In genomic region chr4:75717332-75717873, GRCh38 we compare ENCODE assay signal across 19 cellular contexts. TPM values are rescaled to one million over a fixed set of nuclear protein-coding genes. Genes with fewer than 3 reads are reported as not detected.
DNase-seq lines count a peak whose midpoint lies in the region; ATAC-seq and TF ChIP-seq lines count a peak whose summit lies in the region.
"Had no signal": no experiment of that assay in that cellular context is flagged by ENCODE, and none has a peak within 500 bp of the region (broad histone marks: within the 10 kb centered on the region; RNA-seq: fewer than 3 reads in every experiment).

No MANE protein-coding gene starts in this region.

- CTCF ChIA-PET in WTC11 (lab: Charles Lee): interaction anchor here (1.2 kb wide), 1 partner anchor 12 kb away, joined by 4 read pairs; no protein-coding TSS in a partner anchor

- ATAC-seq in WTC11: no peak
- ATAC-seq in esophagus mucosa: peak; percentile 93
- peak; percentile 42 to 60 (median 44) for ATAC-seq in psoas muscle
- ATAC-seq: CD8-positive, alpha-beta T cell; HCT116 had no signal

- in situ Hi-C loops in GM13976 (cut with MboI; ENCODE audit: low sequenced_read_pairs, unreplicated experiment): no loop called here

- 57 to 68% (median 57%) methylated on average over 4 of the region's 4 CpGs for WGBS in psoas muscle, 3 donors

- POLR2A ChIA-PET in WTC11 (lab: Charles Lee): no interaction called here

- DNase-seq in ELF-1 (ENCODE audit: low read depth, low spot score) (peak; percentile 47), WTC11 (ENCODE audit: low spot score) (no peak), psoas muscle (no peak), NCI-H1048 (lab: John Stamatoyannopoulos, UW) (no peak), NAMALWA (ENCODE audit: low spot score) (no peak), GM13976 (ENCODE audit: low spot score) (no peak)
- DNase-seq in activated T-cell treated with anti-CD3 and anti-CD28 coated beads, Interleukin-2, amount 50 U/mL, for 48 hours: no peak
- DNase-seq: 8988T; Calu3; CD8-positive, alpha-beta T cell; DMS79 treated with DMSO at 0.1 percent for 48 hours; GOT3; H7; HFFc6 had no signal

- no peak overlapping the region for H3K4me3 ChIP-seq in psoas muscle
- H3K4me3 ChIP-seq: BLaER1 treated with 17β-estradiol and CSF1 and Interleukin-3, amounts not matched to agents 10 nM and 100 nM had no signal

- intact Hi-C loops in psoas muscle (cut with DNase I): loop anchor here in 1 of 2 donors (5.0 kb wide), 1 partner anchor 35 kb away; no protein-coding TSS in a partner anchor

- peaks cover 0 to 6% of the 10 kb centered on the region in 2 donors for H3K36me3 ChIP-seq in psoas muscle (ENCODE audit: insufficient read depth in 1 of 2, low read depth in 1 of 2)

- peak overlapping the region; percentile 60; the same call in 1 of the 2 replicates for H3K27ac Mint-ChIP-seq in WTC11
- H3K27ac Mint-ChIP-seq: B cell; CD8-positive, alpha-beta T cell had no signal

- TF ChIP-seq CTCF in WTC11 (IDR thresholded peaks at IDR 0.05) (no peak), psoas muscle (IDR thresholded peaks at IDR 0.05) (no peak), GM13976 (IDR thresholded peaks at IDR 0.05; ENCODE audit: borderline replicate concordance, control extremely low read depth, extremely low read depth, insufficient read depth, missing control alignments) (no peak)

- peaks cover 38% of the 10 kb centered on the region for H3K4me1 Mint-ChIP-seq in WTC11

- peaks cover 24% of the 10 kb centered on the region for H3K36me3 Mint-ChIP-seq in WTC11

- peaks cover 37% of the 10 kb centered on the region for H3K4me1 ChIP-seq in psoas muscle

- H3K4me3 Mint-ChIP-seq in WTC11: no peak overlapping the region
- H3K4me3 Mint-ChIP-seq: B cell; CD8-positive, alpha-beta T cell; HFFc6 had no signal

- no peaks in the 10 kb centered on the region for H3K27me3 Mint-ChIP-seq in WTC11 (ENCODE audit: low read depth)
- H3K27me3 Mint-ChIP-seq: B cell had no signal

- no peaks in the 10 kb centered on the region for H3K9me3 ChIP-seq in psoas muscle

- H3K27ac ChIP-seq in psoas muscle: peak overlapping the region; percentile 60
- H3K27ac ChIP-seq: BLaER1 treated with 17β-estradiol and CSF1 and Interleukin-3, amounts not matched to agents 10 nM and 100 nM; HL-60 had no signal

- no peaks in the 10 kb centered on the region for H3K9me3 Mint-ChIP-seq in WTC11
- H3K9me3 Mint-ChIP-seq: CD8-positive, alpha-beta T cell; HFFc6 had no signal

- H3K27me3 ChIP-seq in psoas muscle (ENCODE audit: insufficient read depth in 3 of 3, low read length in 2 of 3): no peaks in the 10 kb centered on the region
- H3K27me3 ChIP-seq: BLaER1 treated with 17β-estradiol and CSF1 and Interleukin-3, amounts not matched to agents 10 nM and 100 nM had no signal

TF ChIP-seq in WTC11, 78 proteins besides CTCF, POLR2A, EP300 and RAD21 (continues in another document):
- TF ChIP-seq ZSCAN18 (CRISPR knock-in tag; IDR thresholded peaks at IDR 0.05) (no peak), NR3C1 (CRISPR knock-in tag; conservative IDR thresholded peaks at IDR 0.05; ENCODE audit: low read depth) (no peak), GABPB1 (CRISPR knock-in tag; IDR thresholded peaks at IDR 0.05) (no peak), MYBL2 (CRISPR knock-in tag; IDR thresholded peaks at IDR 0.05) (no peak), ZNF232 (CRISPR knock-in tag; IDR thresholded peaks at IDR 0.05) (no peak), ZNF281 (CRISPR knock-in tag; IDR thresholded peaks at IDR 0.05) (no peak), NFATC4 (CRISPR knock-in tag; IDR thresholded peaks at IDR 0.05) (no peak), ZNF425 (CRISPR knock-in tag; conservative IDR thresholded peaks at IDR 0.05) (no peak), OVOL2 (CRISPR knock-in tag; IDR thresholded peaks at IDR 0.05; ENCODE audit: borderline replicate concordance) (no peak), TCF7 (CRISPR knock-in tag; IDR thresholded peaks at IDR 0.05; ENCODE audit: low read depth) (no peak), MAX (CRISPR knock-in tag; IDR thresholded peaks at IDR 0.05) (no peak), TEAD4 (CRISPR knock-in tag; IDR thresholded peaks at IDR 0.05) (no peak), TEAD1 (CRISPR knock-in tag; IDR thresholded peaks at IDR 0.05) (no peak), NFE2L1 (CRISPR knock-in tag; IDR thresholded peaks at IDR 0.05) (no peak), ESRRA (CRISPR knock-in tag; IDR thresholded peaks at IDR 0.05; ENCODE audit: borderline replicate concordance) (no peak), SOX15 (CRISPR knock-in tag; IDR thresholded peaks at IDR 0.05) (no peak), HMGXB4 (CRISPR knock-in tag; IDR thresholded peaks at IDR 0.05) (no peak), MLX (CRISPR knock-in tag; IDR thresholded peaks at IDR 0.05) (no peak)

RNA-seq across cellular contexts. Expression of gene USO1, which starts 7.0 kb away (rescaled TPM):
- total RNA-seq in WTC11 (2021): 134 to 162 TPM (median 141 TPM) in 3 replicates
- total RNA-seq in esophagus mucosa: 44.3 TPM
- 100 to 1,000 TPM; 175 to 210 (median 180) TPM for total RNA-seq in psoas muscle
- 100 to 1,000 TPM in 2 of 3 donors, 10 to 100 TPM in 1; 49.5 to 224 (median 136) TPM for polyA plus RNA-seq in psoas muscle

RNA-seq across cellular contexts. Expression of gene G3BP2, which starts 44.2 kb away (rescaled TPM):
- total RNA-seq in WTC11 (2021) (279 to 294 TPM (median 284 TPM) in 3 replicates), esophagus mucosa (47.2 TPM), psoas muscle (100 to 1,000 TPM; 126 to 219 (median 156) TPM)
- 100 to 1,000 TPM in 1 of 3 donors, 10 to 100 TPM in 2; 34.8 to 145 (median 39.5) TPM for polyA plus RNA-seq in psoas muscle
